1 cellular context compared by ENCODE assay signal in genomic region chr14:51093371-51094281, GRCh38.
TF ChIP-seq lines count a peak whose summit lies in the region.

No MANE protein-coding gene starts in this region.

TF ChIP-seq in HCT116, 20 proteins besides CTCF, POLR2A, EP300 and RAD21 (continued from another document):
- TF ChIP-seq CBX3 (IDR thresholded peaks at IDR 0.05; ENCODE audit: low read depth) (no peak), EGR1 (IDR thresholded peaks at IDR 0.05; ENCODE audit: low read depth) (no peak)
